In genomic region chr5:150035139-150035893, GRCh38 we compare ENCODE assay signal across 10 cellular contexts. TPM values are rescaled to one million over a fixed set of nuclear protein-coding genes. Genes with fewer than 3 reads are reported as not detected.
DNase-seq lines count a peak whose midpoint lies in the region; ATAC-seq and TF ChIP-seq lines count a peak whose summit lies in the region.
"Had no signal": no experiment of that assay in that cellular context is flagged by ENCODE, and none has a peak within 500 bp of the region (broad histone marks: within the 10 kb centered on the region; RNA-seq: fewer than 3 reads in every experiment).

No MANE protein-coding gene starts in this region.

- peaks cover 9% of the 10 kb centered on the region for H3K4me1 Mint-ChIP-seq in activated CD8-positive, alpha-beta memory T cell treated with anti-CD3 and anti-CD28 coated beads, Interleukin-2, amount 10 ng/mL, durations not matched to agents 7 days and 5 days
- H3K4me1 Mint-ChIP-seq in stimulated activated naive B cell treated with anti-CD40 and anti-IgM and Interleukin-4, amounts not matched to agents 10 μg/mL and 1 μg/mL and 100 μg/mL, for 72 hours: peaks cover 22 to 27% of the 10 kb centered on the region in 2 donors

- no peak overlapping the region for H3K4me3 ChIP-seq in NB4 (ENCODE audit: low read depth, low read length)

- no peak for TF ChIP-seq CTCF in NB4 (IDR thresholded peaks at IDR 0.05; ENCODE audit: low read depth, low read length)

- H3K36me3 Mint-ChIP-seq in activated CD8-positive, alpha-beta memory T cell treated with anti-CD3 and anti-CD28 coated beads, Interleukin-2, amount 10 ng/mL, durations not matched to agents 7 days and 5 days: peaks cover 72% of the 10 kb centered on the region
- H3K36me3 Mint-ChIP-seq in stimulated activated naive B cell treated with anti-CD40 and anti-IgM and Interleukin-4, amounts not matched to agents 10 μg/mL and 1 μg/mL and 100 μg/mL, for 72 hours: peaks cover 44 to 73% of the 10 kb centered on the region in 2 donors

- H3K4me3 Mint-ChIP-seq in activated CD8-positive, alpha-beta memory T cell treated with anti-CD3 and anti-CD28 coated beads, Interleukin-2, amount 10 ng/mL, durations not matched to agents 7 days and 5 days: no peak overlapping the region
- H3K4me3 Mint-ChIP-seq in stimulated activated naive B cell treated with anti-CD40 and anti-IgM and Interleukin-4, amounts not matched to agents 10 μg/mL and 1 μg/mL and 100 μg/mL, for 72 hours: no peak overlapping the region
- H3K4me3 Mint-ChIP-seq: nephron had no signal

- H3K27me3 Mint-ChIP-seq in activated CD8-positive, alpha-beta memory T cell treated with anti-CD3 and anti-CD28 coated beads, Interleukin-2, amount 10 ng/mL, durations not matched to agents 7 days and 5 days: no peaks in the 10 kb centered on the region
- H3K27me3 Mint-ChIP-seq in stimulated activated naive B cell treated with anti-CD40 and anti-IgM and Interleukin-4, amounts not matched to agents 10 μg/mL and 1 μg/mL and 100 μg/mL, for 72 hours: no peaks in the 10 kb centered on the region

- DNase-seq in activated CD8-positive, alpha-beta memory T cell treated with anti-CD3 and anti-CD28 coated beads, Interleukin-2, amount 10 ng/mL, durations not matched to agents 7 days and 5 days: no peak
- no peak for DNase-seq in activated CD8-positive, alpha-beta memory T cell treated with anti-CD3 and anti-CD28 coated beads for 24 hours
- DNase-seq in NB4 (ENCODE audit: low read depth) (peak; percentile 82), AG20443 (ENCODE audit: low spot score) (no peak), dedifferentiated amniotic fluid mesenchymal stem cell (ENCODE audit: extremely low spot score) (no peak)
- DNase-seq in stimulated activated naive B cell treated with anti-CD40 and anti-IgM and Interleukin-4, amounts not matched to agents 10 μg/mL and 1 μg/mL and 100 μg/mL, for 72 hours: no peak
- DNase-seq in stimulated activated CD4-positive, alpha-beta T cell treated with anti-CD3 and anti-CD28 coated beads, Interleukin-12 subunit alpha, Interleukin-12 subunit beta, amount 100 ng/mL, for 4 hours: no peak
- DNase-seq: NCI-H187 treated with DMSO at 0.1 percent for 48 hours had no signal

- H3K27ac Mint-ChIP-seq in activated CD8-positive, alpha-beta memory T cell treated with anti-CD3 and anti-CD28 coated beads, Interleukin-2, amount 10 ng/mL, durations not matched to agents 7 days and 5 days: peak overlapping the region; percentile 20
- H3K27ac Mint-ChIP-seq in stimulated activated naive B cell treated with anti-CD40 and anti-IgM and Interleukin-4, amounts not matched to agents 10 μg/mL and 1 μg/mL and 100 μg/mL, for 72 hours: no peak overlapping the region
- H3K27ac Mint-ChIP-seq: nephron had no signal

- ATAC-seq in activated CD8-positive, alpha-beta memory T cell treated with anti-CD3 and anti-CD28 coated beads, Interleukin-2, amount 10 ng/mL, durations not matched to agents 7 days and 5 days: no peak
- peak; percentile 97 for ATAC-seq in HG02852 (IDR thresholded peaks at IDR 0.05; ENCODE audit: unreplicated experiment)
- ATAC-seq in stimulated activated naive B cell treated with anti-CD40 and anti-IgM and Interleukin-4, amounts not matched to agents 10 μg/mL and 1 μg/mL and 100 μg/mL, for 72 hours (replicated peaks): peak; percentile 87 to 94

- H3K9me3 Mint-ChIP-seq in activated CD8-positive, alpha-beta memory T cell treated with anti-CD3 and anti-CD28 coated beads, Interleukin-2, amount 10 ng/mL, durations not matched to agents 7 days and 5 days (ENCODE audit: low read depth): no peaks in the 10 kb centered on the region
- no peaks in the 10 kb centered on the region for H3K9me3 Mint-ChIP-seq in stimulated activated naive B cell treated with anti-CD40 and anti-IgM and Interleukin-4, amounts not matched to agents 10 μg/mL and 1 μg/mL and 100 μg/mL, for 72 hours
- H3K9me3 Mint-ChIP-seq: nephron had no signal

- no peak for TF ChIP-seq POLR2A in NB4 (IDR thresholded peaks at IDR 0.05; ENCODE audit: extremely low read depth, insufficient read length)

- CTCF ChIA-PET in activated CD8-positive, alpha-beta memory T cell treated with anti-CD3 and anti-CD28 coated beads, Interleukin-2, amount 10 ng/mL, durations not matched to agents 7 days and 5 days (lab: Charles Lee): interaction anchor here (0.7 to 1.4 kb wide), 2 partner anchors 83 to 87 kb away, joined by 3 read pairs; no protein-coding TSS in a partner anchor

RNA-seq across cellular contexts. Expression of gene HMGXB3, which starts 34.8 kb away (rescaled TPM):
- 10 to 100 TPM; 44.1 to 49.4 TPM for total RNA-seq in activated CD8-positive, alpha-beta memory T cell treated with anti-CD3 and anti-CD28 coated beads, Interleukin-2, amount 10 ng/mL, durations not matched to agents 7 days and 5 days

RNA-seq across cellular contexts. Expression of gene TIGD6, which starts 34.9 kb away (rescaled TPM):
- 1 to 10 TPM; 1.7 to 2.9 TPM for total RNA-seq in activated CD8-positive, alpha-beta memory T cell treated with anti-CD3 and anti-CD28 coated beads, Interleukin-2, amount 10 ng/mL, durations not matched to agents 7 days and 5 days

RNA-seq across cellular contexts. Expression of gene CSF1R, which starts 51.0 kb away (rescaled TPM):
- total RNA-seq in activated CD8-positive, alpha-beta memory T cell treated with anti-CD3 and anti-CD28 coated beads, Interleukin-2, amount 10 ng/mL, durations not matched to agents 7 days and 5 days: under 1 TPM in 1 of 2 experiments, not detected in 1; 0.26 TPM
